Comparison of ENCODE assay signal across 22 cellular contexts in the genomic region with DNA sequence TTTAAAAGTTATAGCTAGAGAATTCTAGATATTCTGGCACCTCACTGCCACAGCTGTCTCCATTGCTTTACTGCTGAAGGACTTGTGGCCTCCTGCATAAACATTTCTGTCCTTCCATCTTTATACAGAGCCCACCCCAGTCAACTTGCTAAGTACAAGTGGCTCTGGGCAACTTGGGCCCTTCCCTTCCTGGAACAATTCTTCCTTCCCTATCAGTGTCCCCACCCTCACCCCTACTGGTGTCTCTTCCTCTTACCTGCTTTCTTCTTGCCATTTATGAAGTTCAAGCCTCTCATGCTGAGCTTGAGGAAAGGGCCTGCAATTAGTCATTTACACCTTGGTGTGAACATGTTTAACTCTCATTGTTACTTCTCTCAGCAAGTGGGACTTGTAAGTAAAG. TPM values are rescaled to one million over a fixed set of nuclear protein-coding genes. Genes with fewer than 3 reads are reported as not detected.
DNase-seq lines count a peak whose midpoint lies in the region; ATAC-seq and TF ChIP-seq lines count a peak whose summit lies in the region.
"Had no signal": no experiment of that assay in that cellular context is flagged by ENCODE, and none has a peak within 500 bp of the region (broad histone marks: within the 10 kb centered on the region; RNA-seq: fewer than 3 reads in every experiment).

No MANE protein-coding gene starts in this region.

- H2AFZ ChIP-seq in SU-DHL-6 (ENCODE audit: low read depth, low read length, severe bottlenecking), result no peak overlapping the region

- H3K27ac ChIP-seq in SU-DHL-6 (ENCODE audit: low read depth, low read length), result peak overlapping the region; percentile 17
- peak overlapping the region in 1 of 5 donors; percentile 14 for H3K27ac ChIP-seq in adrenal gland
- H3K27ac ChIP-seq in aorta (ENCODE audit: low read depth in 1 of 2, low read length in 2 of 2), result no peak overlapping the region
- H3K27ac ChIP-seq: C4-2B, cardiac muscle cell, gastrocnemius medialis, suprapubic skin had no signal

- H3K9me3 ChIP-seq in SU-DHL-6 (ENCODE audit: insufficient read depth, low read length), result no peaks in the 10 kb centered on the region
- no peaks in the 10 kb centered on the region for H3K9me3 ChIP-seq in adrenal gland (replicated peaks in 1 of 3)
- H3K9me3 ChIP-seq in aorta (ENCODE audit: control insufficient read depth, low read length), result no peaks in the 10 kb centered on the region
- H3K9me3 ChIP-seq: gastrocnemius medialis, suprapubic skin had no signal

- H3K4me1 Mint-ChIP-seq in activated T-cell treated with anti-CD3 and anti-CD28 coated beads, Interleukin-2, amount 50 U/mL, for 24 hours (ENCODE audit: low read depth), result peaks cover 68% of the 10 kb centered on the region
- peaks cover 60% of the 10 kb centered on the region for H3K4me1 Mint-ChIP-seq in dendritic cell treated with granulocyte-macrophage colony-stimulating factor and Interleukin-4, amounts not matched to agents 40 ng/mL and 50 ng/mL, for 4 days (ENCODE audit: low read depth)
- peaks cover 58% of the 10 kb centered on the region for H3K4me1 Mint-ChIP-seq in stimulated activated effector memory CD8-positive, alpha-beta T cell treated with anti-CD3 and anti-CD28 coated beads, Interleukin-12 subunit alpha, Interleukin-12 subunit beta, amount 100 ng/mL, for 72 hours
- H3K4me1 Mint-ChIP-seq: WTC11 had no signal

- H3K27ac Mint-ChIP-seq in activated T-cell treated with anti-CD3 and anti-CD28 coated beads, Interleukin-2, amount 50 U/mL, for 24 hours, result peak overlapping the region; percentile 75
- peak overlapping the region; percentile 38 for H3K27ac Mint-ChIP-seq in dendritic cell treated with granulocyte-macrophage colony-stimulating factor and Interleukin-4, amounts not matched to agents 40 ng/mL and 50 ng/mL, for 4 days
- peak overlapping the region; percentile 90 for H3K27ac Mint-ChIP-seq in stimulated activated effector memory CD8-positive, alpha-beta T cell treated with anti-CD3 and anti-CD28 coated beads, Interleukin-12 subunit alpha, Interleukin-12 subunit beta, amount 100 ng/mL, for 72 hours
- H3K27ac Mint-ChIP-seq: WTC11 had no signal

- H3K4me3 ChIP-seq in SU-DHL-6 (ENCODE audit: insufficient read depth, low read length, poor library complexity, severe bottlenecking) (no peak overlapping the region), adrenal gland (no peak overlapping the region), aorta (ENCODE audit: low read length in 2 of 2) (no peak overlapping the region)
- H3K4me3 ChIP-seq: cardiac muscle cell, gastrocnemius medialis, suprapubic skin had no signal

- H3K9me2 ChIP-seq in SU-DHL-6 (replicated peaks; ENCODE audit: insufficient read depth, low read length), result no peaks in the 10 kb centered on the region

- H3K36me3 Mint-ChIP-seq in activated T-cell treated with anti-CD3 and anti-CD28 coated beads, Interleukin-2, amount 50 U/mL, for 24 hours (ENCODE audit: low read depth), result peaks cover 74% of the 10 kb centered on the region
- peaks cover 27% of the 10 kb centered on the region for H3K36me3 Mint-ChIP-seq in dendritic cell treated with granulocyte-macrophage colony-stimulating factor and Interleukin-4, amounts not matched to agents 40 ng/mL and 50 ng/mL, for 4 days (ENCODE audit: low read depth)
- H3K36me3 Mint-ChIP-seq in stimulated activated effector memory CD8-positive, alpha-beta T cell treated with anti-CD3 and anti-CD28 coated beads, Interleukin-12 subunit alpha, Interleukin-12 subunit beta, amount 100 ng/mL, for 72 hours, result peaks cover 29% of the 10 kb centered on the region
- H3K36me3 Mint-ChIP-seq: WTC11 had no signal

- H3F3A ChIP-seq in SU-DHL-6 (ENCODE audit: insufficient read depth), result no peaks in the 10 kb centered on the region; the same call in none of the 2 replicates

- H3K4me3 Mint-ChIP-seq in activated T-cell treated with anti-CD3 and anti-CD28 coated beads, Interleukin-2, amount 50 U/mL, for 24 hours, result no peak overlapping the region
- no peak overlapping the region for H3K4me3 Mint-ChIP-seq in dendritic cell treated with granulocyte-macrophage colony-stimulating factor and Interleukin-4, amounts not matched to agents 40 ng/mL and 50 ng/mL, for 4 days
- H3K4me3 Mint-ChIP-seq in stimulated activated effector memory CD8-positive, alpha-beta T cell treated with anti-CD3 and anti-CD28 coated beads, Interleukin-12 subunit alpha, Interleukin-12 subunit beta, amount 100 ng/mL, for 72 hours, result peak overlapping the region; percentile 57
- H3K4me3 Mint-ChIP-seq: WTC11 had no signal

- peak; percentile 25 for DNase-seq in activated T-cell treated with anti-CD3 and anti-CD28 coated beads, Interleukin-2, amount 50 U/mL, for 24 hours
- no peak for DNase-seq in activated T-cell treated with anti-CD3 and anti-CD28 coated beads for 4 hours
- DNase-seq in stimulated activated effector memory CD8-positive, alpha-beta T cell treated with anti-CD3 and anti-CD28 coated beads, Interleukin-12 subunit alpha, Interleukin-12 subunit beta, amount 100 ng/mL, for 72 hours (ENCODE audit: low spot score in 2 of 2), result no peak
- no peak for DNase-seq in adrenal gland
- DNase-seq in posterior cingulate gyrus, result no peak
- no peak for DNase-seq in aorta
- DNase-seq: activated CD8-positive, alpha-beta memory T cell treated with anti-CD3 and anti-CD28 coated beads, Interleukin-2, amount 50 U/mL, for 4 hours; DMS53; gastrocnemius medialis; HCEC 1CT; NCI-H1417 treated with DMSO at 0.1 percent for 48 hours; NCI-H2171; NCI-H69; Right ventricle myocardium superior; stimulated activated CD4-positive, alpha-beta T cell treated with anti-CD3 and anti-CD28 coated beads, Interleukin-4, amount 100 ng/mL, for 4 hours had no signal

- H3K79me2 ChIP-seq in SU-DHL-6 (ENCODE audit: insufficient read depth, low read length), result peaks cover 65% of the 10 kb centered on the region

- no peak for TF ChIP-seq POLR2A in adrenal gland (IDR thresholded peaks at IDR 0.05)

- no peaks in the 10 kb centered on the region for H3K9me3 Mint-ChIP-seq in activated T-cell treated with anti-CD3 and anti-CD28 coated beads, Interleukin-2, amount 50 U/mL, for 24 hours
- H3K9me3 Mint-ChIP-seq in dendritic cell treated with granulocyte-macrophage colony-stimulating factor and Interleukin-4, amounts not matched to agents 40 ng/mL and 50 ng/mL, for 4 days, result no peaks in the 10 kb centered on the region
- H3K9me3 Mint-ChIP-seq in stimulated activated effector memory CD8-positive, alpha-beta T cell treated with anti-CD3 and anti-CD28 coated beads, Interleukin-12 subunit alpha, Interleukin-12 subunit beta, amount 100 ng/mL, for 72 hours, result no peaks in the 10 kb centered on the region
- H3K9me3 Mint-ChIP-seq: WTC11 had no signal

- intact Hi-C loops in dendritic cell treated with granulocyte-macrophage colony-stimulating factor and Interleukin-4, amounts not matched to agents 40 ng/mL and 50 ng/mL, for 4 days (cut with micrococcal nuclease), result loop anchor here (10.0 kb wide), 1 partner anchor 45 kb away; no protein-coding TSS in a partner anchor
- intact Hi-C loops in adrenal gland (cut with DNase I), result no loop called here
- intact Hi-C loops in posterior cingulate gyrus (cut with DNase I), result no loop called here
- intact Hi-C loops in aorta (cut with DNase I), result no loop called here

- TF ChIP-seq CTCF in SU-DHL-6 (IDR thresholded peaks at IDR 0.05; ENCODE audit: insufficient read depth, low read length, poor library complexity, severe bottlenecking), result no peak
- no peak for TF ChIP-seq CTCF in adrenal gland (IDR thresholded peaks at IDR 0.05)

- no peaks in the 10 kb centered on the region for H4K20me1 ChIP-seq in SU-DHL-6 (ENCODE audit: low read depth, low read length)

- H3K36me3 ChIP-seq in SU-DHL-6 (ENCODE audit: low read length) (peaks cover 58% of the 10 kb centered on the region), adrenal gland (replicated peaks in 1 of 2) (peaks cover 0 to 11% of the 10 kb centered on the region in 2 donors), aorta (ENCODE audit: control insufficient read depth in 1 of 2, insufficient read depth in 2 of 2, low read length in 1 of 2) (no peaks in the 10 kb centered on the region)
- H3K36me3 ChIP-seq: cardiac muscle cell, gastrocnemius medialis, suprapubic skin had no signal

- H3K4me2 ChIP-seq in SU-DHL-6 (ENCODE audit: low read depth, low read length, poor library complexity, severe bottlenecking), result peak overlapping the region; percentile 93

- no peak overlapping the region for H3K9ac ChIP-seq in SU-DHL-6 (ENCODE audit: low read length)

- H3K27me3 ChIP-seq in SU-DHL-6 (ENCODE audit: low read length) (no peaks in the 10 kb centered on the region), adrenal gland (no peaks in the 10 kb centered on the region), aorta (ENCODE audit: control insufficient read depth in 1 of 2, insufficient read depth in 2 of 2, low read length in 1 of 2) (no peaks in the 10 kb centered on the region)
- H3K27me3 ChIP-seq: cardiac muscle cell, gastrocnemius medialis, suprapubic skin had no signal

- H3K4me1 ChIP-seq in adrenal gland (replicated peaks in 1 of 2), result peaks cover 0 to 8% of the 10 kb centered on the region in 2 donors
- no peaks in the 10 kb centered on the region for H3K4me1 ChIP-seq in aorta (ENCODE audit: control insufficient read depth in 1 of 2, insufficient read depth in 2 of 2, low read length in 2 of 2)
- H3K4me1 ChIP-seq: suprapubic skin had no signal

- ATAC-seq in stimulated activated effector memory CD8-positive, alpha-beta T cell treated with anti-CD3 and anti-CD28 coated beads, Interleukin-12 subunit alpha, Interleukin-12 subunit beta, amount 100 ng/mL, for 72 hours, result peak; percentile 22
- no peak for ATAC-seq in aorta (ENCODE audit: low FRiP score)
- ATAC-seq: esophagus mucosa, gastrocnemius medialis, WTC11 had no signal

- H3K27me3 Mint-ChIP-seq in activated T-cell treated with anti-CD3 and anti-CD28 coated beads, Interleukin-2, amount 50 U/mL, for 24 hours, result no peaks in the 10 kb centered on the region
- no peaks in the 10 kb centered on the region for H3K27me3 Mint-ChIP-seq in dendritic cell treated with granulocyte-macrophage colony-stimulating factor and Interleukin-4, amounts not matched to agents 40 ng/mL and 50 ng/mL, for 4 days

RNA-seq across cellular contexts. Expression of a gene that starts 45.0 kb away (rescaled TPM):
- total RNA-seq in adrenal gland, result 10 to 100 TPM in 5 of 8 donors, 1 to 10 TPM in 3; 8.0 to 17.6 (median 11.9) TPM
- polyA plus RNA-seq in adrenal gland, result 10 to 100 TPM in 2 of 3 donors, 1 to 10 TPM in 1; 8.5 to 15.4 (median 10.1) TPM
- total RNA-seq in aorta, result 10 to 100 TPM in 1 of 2 donors, 1 to 10 TPM in 1; 6.8 to 21.1 TPM
- polyA plus RNA-seq in aorta, result 1 to 10 TPM; 2.6 to 6.0 TPM

Comparison
In these comparisons a context has a peak if more than half of its experiments do, and no peak if none do; other contexts are left out.
1. H3K27ac Mint-ChIP-seq: peak in every context shown above with its lines; median percentile 90 in stimulated activated effector memory CD8-positive, alpha-beta T cell treated with anti-CD3 and anti-CD28 coated beads, Interleukin-12 subunit alpha, Interleukin-12 subunit beta, amount 100 ng/mL, for 72 hours; 75 in activated T-cell treated with anti-CD3 and anti-CD28 coated beads, Interleukin-2, amount 50 U/mL, for 24 hours; 38 in dendritic cell treated with granulocyte-macrophage colony-stimulating factor and Interleukin-4, amounts not matched to agents 40 ng/mL and 50 ng/mL, for 4 days.